9 cellular contexts compared by ENCODE assay signal in genomic region chr15:37981781-37982180, GRCh38. TPM values are rescaled to one million over a fixed set of nuclear protein-coding genes. Genes with fewer than 3 reads are reported as not detected.
A peak's percentile ranks its signal among the peaks of the same experiment; 100 is the strongest.
DNase-seq lines count a peak whose midpoint lies in the region; ATAC-seq, FAIRE-seq and TF ChIP-seq lines count a peak whose summit lies in the region.
"Had no signal": no experiment of that assay in that cellular context is flagged by ENCODE, and none has a peak within 500 bp of the region (broad histone marks: within the 10 kb centered on the region; RNA-seq: fewer than 3 reads in every experiment).

No MANE protein-coding gene starts in this region.

- ATAC-seq in Right ventricle myocardium inferior, result peak; percentile 63
- no peak for ATAC-seq in Right ventricle myocardium superior (ENCODE audit: poor library complexity)
- ATAC-seq in T-cell (replicated peaks in 1 of 4), result no peak
- no peak for ATAC-seq in HG02852 (IDR thresholded peaks at IDR 0.05; ENCODE audit: unreplicated experiment)

- H3K4me3 ChIP-seq in fibroblast of villous mesenchyme (ENCODE audit: low read depth, low read length), result no peak overlapping the region

- DNase-seq in Right ventricle myocardium inferior (ENCODE audit: missing footprints) (no peak), Right ventricle myocardium superior (no peak), RPMI7951 (ENCODE audit: low read depth) (peak; percentile 68), fibroblast of villous mesenchyme (ENCODE audit: low read depth) (peak; percentile 59), urothelium cell line (ENCODE audit: low spot score) (peak; percentile 29), glutamatergic neuron (no peak), T-cell (no peak)

- no peaks in the 10 kb centered on the region for H3K4me1 Mint-ChIP-seq in glutamatergic neuron (ENCODE audit: low read depth, unreplicated experiment)
- H3K4me1 Mint-ChIP-seq in T-cell, result no peaks in the 10 kb centered on the region
- H3K4me1 Mint-ChIP-seq: activated naive CD4-positive, alpha-beta T cell treated with anti-CD3 and anti-CD28 coated beads, Interleukin-2, amount 50 U/mL, for 24 hours had no signal

- intact Hi-C loops in Right ventricle myocardium inferior (cut with DNase I), result loop anchor here (10.0 kb wide), 1 partner anchor 63 kb away; no protein-coding TSS in a partner anchor
- intact Hi-C loops in Right ventricle myocardium superior (cut with DNase I), result no loop called here

- POLR2A ChIA-PET in T-cell (lab: Charles Lee), result no interaction called here

- H3K27me3 Mint-ChIP-seq in glutamatergic neuron (ENCODE audit: unreplicated experiment) (no peaks in the 10 kb centered on the region), T-cell (peaks cover 7 to 13% of the 10 kb centered on the region in 2 donors)

- FAIRE-seq in urothelium cell line (lab: Jason Lieb, UNC), result no peak

- H3K9me3 Mint-ChIP-seq in glutamatergic neuron (ENCODE audit: unreplicated experiment) (peaks cover 2% of the 10 kb centered on the region), T-cell (no peaks in the 10 kb centered on the region)
- H3K9me3 Mint-ChIP-seq: activated naive CD4-positive, alpha-beta T cell treated with anti-CD3 and anti-CD28 coated beads, Interleukin-2, amount 50 U/mL, for 24 hours had no signal

- no peak overlapping the region for H3K4me3 Mint-ChIP-seq in glutamatergic neuron (ENCODE audit: unreplicated experiment)
- no peak overlapping the region for H3K4me3 Mint-ChIP-seq in T-cell
- H3K4me3 Mint-ChIP-seq: activated naive CD4-positive, alpha-beta T cell treated with anti-CD3 and anti-CD28 coated beads, Interleukin-2, amount 50 U/mL, for 24 hours had no signal

- TF ChIP-seq CTCF in fibroblast of villous mesenchyme (IDR thresholded peaks at IDR 0.05; ENCODE audit: insufficient read depth, low read depth, low read length) (peak; percentile 57), glutamatergic neuron (IDR thresholded peaks at IDR 0.05; ENCODE audit: partially characterized antibody, unreplicated experiment) (no peak)

- CTCF ChIA-PET in T-cell (lab: Charles Lee), result no interaction called here

- H3K27ac Mint-ChIP-seq in glutamatergic neuron (ENCODE audit: unreplicated experiment) (no peak overlapping the region), T-cell (no peak overlapping the region)
- H3K27ac Mint-ChIP-seq: activated naive CD4-positive, alpha-beta T cell treated with anti-CD3 and anti-CD28 coated beads, Interleukin-2, amount 50 U/mL, for 24 hours had no signal

- H3K36me3 Mint-ChIP-seq in glutamatergic neuron (ENCODE audit: unreplicated experiment) (peaks cover 5% of the 10 kb centered on the region), T-cell (no peaks in the 10 kb centered on the region)
- H3K36me3 Mint-ChIP-seq: activated naive CD4-positive, alpha-beta T cell treated with anti-CD3 and anti-CD28 coated beads, Interleukin-2, amount 50 U/mL, for 24 hours had no signal

RNA-seq across cellular contexts. Expression of gene TMCO5A, which starts 47.3 kb away (rescaled TPM):
- total RNA-seq in Right ventricle myocardium inferior, result not detected
- total RNA-seq in Right ventricle myocardium superior, result not detected
- not detected in 2 replicates for total RNA-seq in RPMI7951 (2014; rRNA removed; shearing (Covaris generic))
- total RNA-seq in fibroblast of villous mesenchyme, result not detected in 2 replicates
- total RNA-seq in glutamatergic neuron (ENCODE audit: unreplicated experiment), result not detected
- not detected for total RNA-seq in T-cell

Comparison
In these comparisons a context has a peak if more than half of its experiments do, and no peak if none do; other contexts are left out.
1. DNase-seq: peak in RPMI7951 (single experiment), fibroblast of villous mesenchyme (single experiment) and urothelium cell line (single experiment); none in Right ventricle myocardium inferior (single experiment), Right ventricle myocardium superior (single experiment), glutamatergic neuron (single experiment) and T-cell (0 of 34).